ENCODE assay signal across 1 cellular context in the genomic region with DNA sequence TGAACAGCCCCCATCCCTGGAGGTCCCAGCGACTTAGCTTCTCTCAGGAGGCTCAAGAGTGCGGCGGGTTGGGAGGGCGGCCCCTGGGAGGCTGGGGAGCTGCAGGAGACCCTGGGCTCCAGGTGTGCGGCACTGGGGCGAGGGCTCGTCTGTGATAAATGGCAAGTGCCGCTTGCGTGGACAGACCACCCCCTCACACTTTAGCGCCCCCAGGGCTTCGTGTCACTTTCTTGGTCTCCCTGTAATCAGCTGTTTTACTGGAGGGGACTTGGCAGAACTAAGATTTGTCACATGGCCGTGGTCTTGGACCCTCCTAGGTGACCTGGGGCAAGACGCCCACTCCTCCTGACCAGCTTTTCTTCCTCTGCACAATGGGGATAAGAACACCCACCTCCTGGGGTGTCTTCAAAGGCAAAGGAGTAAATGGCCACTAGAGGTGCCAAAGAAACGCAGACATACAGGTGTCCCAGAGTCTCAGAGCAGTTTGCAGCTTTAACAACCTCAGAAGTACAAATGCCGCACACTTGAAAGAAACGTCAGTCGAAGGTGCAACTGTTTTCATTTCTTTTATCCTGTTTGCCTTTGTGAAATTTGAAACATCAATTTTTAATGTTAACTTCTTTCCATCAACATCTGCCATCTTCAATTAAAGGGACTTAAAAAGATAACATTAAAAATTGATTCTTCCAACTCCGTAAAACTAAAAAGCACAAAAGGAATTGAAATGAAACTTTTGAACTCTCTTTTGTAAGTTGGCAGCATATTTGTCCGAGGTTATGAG.
TF ChIP-seq lines count a peak whose summit lies in the region.

No MANE protein-coding gene starts in this region.

TF ChIP-seq in HepG2, 621 proteins besides CTCF, POLR2A, EP300 and RAD21 (continued from another document and continues in another):
- TF ChIP-seq, protein P1, sequence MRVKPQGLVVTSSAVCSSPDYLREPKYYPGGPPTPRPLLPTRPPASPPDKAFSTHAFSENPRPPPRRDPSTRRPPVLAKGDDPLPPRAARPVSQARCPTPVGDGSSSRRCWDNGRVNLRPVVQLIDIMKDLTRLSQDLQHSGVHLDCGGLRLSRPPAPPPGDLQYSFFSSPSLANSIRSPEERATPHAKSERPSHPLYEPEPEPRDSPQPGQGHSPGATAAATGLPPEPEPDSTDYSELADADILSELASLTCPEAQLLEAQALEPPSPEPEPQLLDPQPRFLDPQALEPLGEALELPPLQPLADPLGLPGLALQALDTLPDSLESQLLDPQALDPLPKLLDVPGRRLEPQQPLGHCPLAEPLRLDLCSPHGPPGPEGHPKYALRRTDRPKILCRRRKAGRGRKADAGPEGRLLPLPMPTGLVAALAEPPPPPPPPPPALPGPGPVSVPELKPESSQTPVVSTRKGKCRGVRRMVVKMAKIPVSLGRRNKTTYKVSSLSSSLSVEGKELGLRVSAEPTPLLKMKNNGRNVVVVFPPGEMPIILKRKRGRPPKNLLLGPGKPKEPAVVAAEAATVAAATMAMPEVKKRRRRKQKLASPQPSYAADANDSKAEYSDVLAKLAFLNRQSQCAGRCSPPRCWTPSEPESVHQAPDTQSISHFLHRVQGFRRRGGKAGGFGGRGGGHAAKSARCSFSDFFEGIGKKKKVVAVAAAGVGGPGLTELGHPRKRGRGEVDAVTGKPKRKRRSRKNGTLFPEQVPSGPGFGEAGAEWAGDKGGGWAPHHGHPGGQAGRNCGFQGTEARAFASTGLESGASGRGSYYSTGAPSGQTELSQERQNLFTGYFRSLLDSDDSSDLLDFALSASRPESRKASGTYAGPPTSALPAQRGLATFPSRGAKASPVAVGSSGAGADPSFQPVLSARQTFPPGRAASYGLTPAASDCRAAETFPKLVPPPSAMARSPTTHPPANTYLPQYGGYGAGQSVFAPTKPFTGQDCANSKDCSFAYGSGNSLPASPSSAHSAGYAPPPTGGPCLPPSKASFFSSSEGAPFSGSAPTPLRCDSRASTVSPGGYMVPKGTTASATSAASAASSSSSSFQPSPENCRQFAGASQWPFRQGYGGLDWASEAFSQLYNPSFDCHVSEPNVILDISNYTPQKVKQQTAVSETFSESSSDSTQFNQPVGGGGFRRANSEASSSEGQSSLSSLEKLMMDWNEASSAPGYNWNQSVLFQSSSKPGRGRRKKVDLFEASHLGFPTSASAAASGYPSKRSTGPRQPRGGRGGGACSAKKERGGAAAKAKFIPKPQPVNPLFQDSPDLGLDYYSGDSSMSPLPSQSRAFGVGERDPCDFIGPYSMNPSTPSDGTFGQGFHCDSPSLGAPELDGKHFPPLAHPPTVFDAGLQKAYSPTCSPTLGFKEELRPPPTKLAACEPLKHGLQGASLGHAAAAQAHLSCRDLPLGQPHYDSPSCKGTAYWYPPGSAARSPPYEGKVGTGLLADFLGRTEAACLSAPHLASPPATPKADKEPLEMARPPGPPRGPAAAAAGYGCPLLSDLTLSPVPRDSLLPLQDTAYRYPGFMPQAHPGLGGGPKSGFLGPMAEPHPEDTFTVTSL (CRISPR knock-in tag; IDR thresholded peaks at IDR 0.05; ENCODE audit: borderline replicate concordance): peak; percentile 29; the same call in 1 of the 2 replicates
- TF ChIP-seq, protein P2, sequence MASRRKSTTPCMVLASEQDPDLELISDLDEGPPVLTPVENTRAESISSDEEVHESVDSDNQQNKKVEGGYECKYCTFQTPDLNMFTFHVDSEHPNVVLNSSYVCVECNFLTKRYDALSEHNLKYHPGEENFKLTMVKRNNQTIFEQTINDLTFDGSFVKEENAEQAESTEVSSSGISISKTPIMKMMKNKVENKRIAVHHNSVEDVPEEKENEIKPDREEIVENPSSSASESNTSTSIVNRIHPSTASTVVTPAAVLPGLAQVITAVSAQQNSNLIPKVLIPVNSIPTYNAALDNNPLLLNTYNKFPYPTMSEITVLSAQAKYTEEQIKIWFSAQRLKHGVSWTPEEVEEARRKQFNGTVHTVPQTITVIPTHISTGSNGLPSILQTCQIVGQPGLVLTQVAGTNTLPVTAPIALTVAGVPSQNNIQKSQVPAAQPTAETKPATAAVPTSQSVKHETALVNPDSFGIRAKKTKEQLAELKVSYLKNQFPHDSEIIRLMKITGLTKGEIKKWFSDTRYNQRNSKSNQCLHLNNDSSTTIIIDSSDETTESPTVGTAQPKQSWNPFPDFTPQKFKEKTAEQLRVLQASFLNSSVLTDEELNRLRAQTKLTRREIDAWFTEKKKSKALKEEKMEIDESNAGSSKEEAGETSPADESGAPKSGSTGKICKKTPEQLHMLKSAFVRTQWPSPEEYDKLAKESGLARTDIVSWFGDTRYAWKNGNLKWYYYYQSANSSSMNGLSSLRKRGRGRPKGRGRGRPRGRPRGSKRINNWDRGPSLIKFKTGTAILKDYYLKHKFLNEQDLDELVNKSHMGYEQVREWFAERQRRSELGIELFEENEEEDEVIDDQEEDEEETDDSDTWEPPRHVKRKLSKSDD (CRISPR knock-in tag; IDR thresholded peaks at IDR 0.05; ENCODE audit: low read depth): 0 out of 2 replicates have a peak, but pooled peaks have one; percentile 39
- TF ChIP-seq SNAI1 (CRISPR knock-in tag; IDR thresholded peaks at IDR 0.05; ENCODE audit: borderline replicate concordance) (peak; percentile 61; the same call in 1 of the 2 replicates), FOXA3 (CRISPR knock-in tag; IDR thresholded peaks at IDR 0.05) (0 out of 2 replicates have a peak, but pooled peaks have one; percentile 12), ZNF468 (CRISPR knock-in tag; IDR thresholded peaks at IDR 0.05) (no peak), DNMT3B (CRISPR knock-in tag; conservative IDR thresholded peaks at IDR 0.05) (no peak), ZNF317 (CRISPR knock-in tag; IDR thresholded peaks at IDR 0.05) (peak; percentile 2; the same call in 1 of the 2 replicates), ZNF703 (CRISPR knock-in tag; IDR thresholded peaks at IDR 0.05; ENCODE audit: borderline replicate concordance) (0 out of 2 replicates have a peak, but pooled peaks have one; percentile 61), ZNF550 (CRISPR knock-in tag; IDR thresholded peaks at IDR 0.05; ENCODE audit: borderline replicate concordance) (0 out of 2 replicates have a peak, but pooled peaks have one; percentile 24), HNRNPLL (IDR thresholded peaks at IDR 0.05; ENCODE audit: low read depth, low read length, poor library complexity, severe bottlenecking) (peak; percentile 20), ZFP82 (CRISPR knock-in tag; IDR thresholded peaks at IDR 0.05; ENCODE audit: borderline replicate concordance) (0 out of 2 replicates have a peak, but pooled peaks have one; percentile 27), ZNF383 (CRISPR knock-in tag; IDR thresholded peaks at IDR 0.05; ENCODE audit: borderline replicate concordance) (no peak), RBM22 (optimal IDR thresholded peaks at IDR 0.05; ENCODE audit: low read length) (peak; percentile 69), HNF4G (IDR thresholded peaks at IDR 0.05; ENCODE audit: borderline replicate concordance, low read depth, low read length) (no peak), HNF4G (CRISPR knock-in tag; IDR thresholded peaks at IDR 0.05; ENCODE audit: borderline replicate concordance, low read depth) (peak; percentile 55; the same call in 1 of the 2 replicates), ZNF335 (CRISPR knock-in tag; IDR thresholded peaks at IDR 0.05) (peak; percentile 25; the same call in 1 of the 2 replicates), CCDC6 (CRISPR knock-in tag; IDR thresholded peaks at IDR 0.05) (no peak), ZFP36 (IDR thresholded peaks at IDR 0.05; ENCODE audit: borderline replicate concordance, low read depth, low read length, partially characterized antibody) (no peak), ZNF12 (CRISPR knock-in tag; IDR thresholded peaks at IDR 0.05) (peak; percentile 44; the same call in 1 of the 2 replicates), KDM5A (IDR thresholded peaks at IDR 0.05; ENCODE audit: borderline replicate concordance, low read length) (peak; percentile 40; the same call in 1 of the 2 replicates), SALL1 (CRISPR knock-in tag; IDR thresholded peaks at IDR 0.05) (peak; percentile 20; the same call in 1 of the 2 replicates)
- TF ChIP-seq, protein P3, sequence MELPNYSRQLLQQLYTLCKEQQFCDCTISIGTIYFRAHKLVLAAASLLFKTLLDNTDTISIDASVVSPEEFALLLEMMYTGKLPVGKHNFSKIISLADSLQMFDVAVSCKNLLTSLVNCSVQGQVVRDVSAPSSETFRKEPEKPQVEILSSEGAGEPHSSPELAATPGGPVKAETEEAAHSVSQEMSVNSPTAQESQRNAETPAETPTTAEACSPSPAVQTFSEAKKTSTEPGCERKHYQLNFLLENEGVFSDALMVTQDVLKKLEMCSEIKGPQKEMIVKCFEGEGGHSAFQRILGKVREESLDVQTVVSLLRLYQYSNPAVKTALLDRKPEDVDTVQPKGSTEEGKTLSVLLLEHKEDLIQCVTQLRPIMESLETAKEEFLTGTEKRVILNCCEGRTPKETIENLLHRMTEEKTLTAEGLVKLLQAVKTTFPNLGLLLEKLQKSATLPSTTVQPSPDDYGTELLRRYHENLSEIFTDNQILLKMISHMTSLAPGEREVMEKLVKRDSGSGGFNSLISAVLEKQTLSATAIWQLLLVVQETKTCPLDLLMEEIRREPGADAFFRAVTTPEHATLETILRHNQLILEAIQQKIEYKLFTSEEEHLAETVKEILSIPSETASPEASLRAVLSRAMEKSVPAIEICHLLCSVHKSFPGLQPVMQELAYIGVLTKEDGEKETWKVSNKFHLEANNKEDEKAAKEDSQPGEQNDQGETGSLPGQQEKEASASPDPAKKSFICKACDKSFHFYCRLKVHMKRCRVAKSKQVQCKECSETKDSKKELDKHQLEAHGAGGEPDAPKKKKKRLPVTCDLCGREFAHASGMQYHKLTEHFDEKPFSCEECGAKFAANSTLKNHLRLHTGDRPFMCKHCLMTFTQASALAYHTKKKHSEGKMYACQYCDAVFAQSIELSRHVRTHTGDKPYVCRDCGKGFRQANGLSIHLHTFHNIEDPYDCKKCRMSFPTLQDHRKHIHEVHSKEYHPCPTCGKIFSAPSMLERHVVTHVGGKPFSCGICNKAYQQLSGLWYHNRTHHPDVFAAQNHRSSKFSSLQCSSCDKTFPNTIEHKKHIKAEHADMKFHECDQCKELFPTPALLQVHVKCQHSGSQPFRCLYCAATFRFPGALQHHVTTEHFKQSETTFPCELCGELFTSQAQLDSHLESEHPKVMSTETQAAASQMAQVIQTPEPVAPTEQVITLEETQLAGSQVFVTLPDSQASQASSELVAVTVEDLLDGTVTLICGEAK (IDR thresholded peaks at IDR 0.05): no peak
- TF ChIP-seq, protein P3 (CRISPR knock-in tag; IDR thresholded peaks at IDR 0.05): no peak
- TF ChIP-seq, protein P4, sequence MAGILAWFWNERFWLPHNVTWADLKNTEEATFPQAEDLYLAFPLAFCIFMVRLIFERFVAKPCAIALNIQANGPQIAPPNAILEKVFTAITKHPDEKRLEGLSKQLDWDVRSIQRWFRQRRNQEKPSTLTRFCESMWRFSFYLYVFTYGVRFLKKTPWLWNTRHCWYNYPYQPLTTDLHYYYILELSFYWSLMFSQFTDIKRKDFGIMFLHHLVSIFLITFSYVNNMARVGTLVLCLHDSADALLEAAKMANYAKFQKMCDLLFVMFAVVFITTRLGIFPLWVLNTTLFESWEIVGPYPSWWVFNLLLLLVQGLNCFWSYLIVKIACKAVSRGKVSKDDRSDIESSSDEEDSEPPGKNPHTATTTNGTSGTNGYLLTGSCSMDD (CRISPR knock-in tag; IDR thresholded peaks at IDR 0.05): no peak
- TF ChIP-seq, protein P5, sequence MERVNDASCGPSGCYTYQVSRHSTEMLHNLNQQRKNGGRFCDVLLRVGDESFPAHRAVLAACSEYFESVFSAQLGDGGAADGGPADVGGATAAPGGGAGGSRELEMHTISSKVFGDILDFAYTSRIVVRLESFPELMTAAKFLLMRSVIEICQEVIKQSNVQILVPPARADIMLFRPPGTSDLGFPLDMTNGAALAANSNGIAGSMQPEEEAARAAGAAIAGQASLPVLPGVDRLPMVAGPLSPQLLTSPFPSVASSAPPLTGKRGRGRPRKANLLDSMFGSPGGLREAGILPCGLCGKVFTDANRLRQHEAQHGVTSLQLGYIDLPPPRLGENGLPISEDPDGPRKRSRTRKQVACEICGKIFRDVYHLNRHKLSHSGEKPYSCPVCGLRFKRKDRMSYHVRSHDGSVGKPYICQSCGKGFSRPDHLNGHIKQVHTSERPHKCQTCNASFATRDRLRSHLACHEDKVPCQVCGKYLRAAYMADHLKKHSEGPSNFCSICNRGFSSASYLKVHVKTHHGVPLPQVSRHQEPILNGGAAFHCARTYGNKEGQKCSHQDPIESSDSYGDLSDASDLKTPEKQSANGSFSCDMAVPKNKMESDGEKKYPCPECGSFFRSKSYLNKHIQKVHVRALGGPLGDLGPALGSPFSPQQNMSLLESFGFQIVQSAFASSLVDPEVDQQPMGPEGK (CRISPR knock-in tag; IDR thresholded peaks at IDR 0.05): 0 out of 2 replicates have a peak, but pooled peaks have one; percentile 6
- TF ChIP-seq, protein P6, sequence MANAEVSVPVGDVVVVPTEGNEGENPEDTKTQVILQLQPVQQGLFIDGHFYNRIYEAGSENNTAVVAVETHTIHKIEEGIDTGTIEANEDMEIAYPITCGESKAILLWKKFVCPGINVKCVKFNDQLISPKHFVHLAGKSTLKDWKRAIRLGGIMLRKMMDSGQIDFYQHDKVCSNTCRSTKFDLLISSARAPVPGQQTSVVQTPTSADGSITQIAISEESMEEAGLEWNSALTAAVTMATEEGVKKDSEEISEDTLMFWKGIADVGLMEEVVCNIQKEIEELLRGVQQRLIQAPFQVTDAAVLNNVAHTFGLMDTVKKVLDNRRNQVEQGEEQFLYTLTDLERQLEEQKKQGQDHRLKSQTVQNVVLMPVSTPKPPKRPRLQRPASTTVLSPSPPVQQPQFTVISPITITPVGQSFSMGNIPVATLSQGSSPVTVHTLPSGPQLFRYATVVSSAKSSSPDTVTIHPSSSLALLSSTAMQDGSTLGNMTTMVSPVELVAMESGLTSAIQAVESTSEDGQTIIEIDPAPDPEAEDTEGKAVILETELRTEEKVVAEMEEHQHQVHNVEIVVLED (CRISPR knock-in tag; IDR thresholded peaks at IDR 0.05; ENCODE audit: borderline replicate concordance): 0 out of 2 replicates have a peak, but pooled peaks have one; percentile 2
